ENCODE assay signal across 36 cellular contexts in genomic region chr18:61724532-61724931, GRCh38.
DNase-seq lines count a peak whose midpoint lies in the region; ATAC-seq, FAIRE-seq and TF ChIP-seq lines count a peak whose summit lies in the region.
"Had no signal": no experiment of that assay in that cellular context is flagged by ENCODE, and none has a peak within 500 bp of the region (broad histone marks: within the 10 kb centered on the region; RNA-seq: fewer than 3 reads in every experiment).

No MANE protein-coding gene starts in this region.

- H3K9ac ChIP-seq in HepG2 (ENCODE audit: insufficient read depth, low read depth, low read length) (no peak overlapping the region), IMR-90 (ENCODE audit: low read depth, low read length) (no peak overlapping the region)
- H3K9ac ChIP-seq: BLaER1; BLaER1 treated with 17β-estradiol and CSF1 and Interleukin-3, amounts not matched to agents 10 nM and 100 nM had no signal

- TF ChIP-seq EP300 in HepG2 (IDR thresholded peaks at IDR 0.05; ENCODE audit: low read depth in 2 of 2, low read length in 2 of 2): no peak
- no peak for TF ChIP-seq EP300 in HepG2 (CRISPR knock-in tag; IDR thresholded peaks at IDR 0.05; ENCODE audit: borderline replicate concordance)

- POLR2A ChIA-PET in HepG2 (lab: Yijun Ruan, JAX) (no interaction called here), IMR-90 (lab: Charles Lee; ENCODE audit: unreplicated experiment) (no interaction called here)

- H4K91ac ChIP-seq in IMR-90 (ENCODE audit: insufficient read depth, low read depth, low read length): no peak overlapping the region

- H2BK5ac ChIP-seq in IMR-90 (ENCODE audit: low read depth, low read length, poor library complexity, severe bottlenecking): no peak overlapping the region

- H2BK15ac ChIP-seq in IMR-90 (ENCODE audit: low read depth, low read length): no peak overlapping the region

- no peak overlapping the region for H3K27ac Mint-ChIP-seq in activated naive CD4-positive, alpha-beta T cell treated with anti-CD3 and anti-CD28 coated beads, Interleukin-2, amount 10 ng/mL, durations not matched to agents 7 days and 5 days
- H3K27ac Mint-ChIP-seq: B cell; CD14-positive monocyte; CD4-positive, alpha-beta memory T cell; CD4-positive, alpha-beta T cell; CD4-positive, CD25-positive, alpha-beta regulatory T cell; CD8-positive, alpha-beta memory T cell; CD8-positive, alpha-beta T cell had no signal

- no peak overlapping the region for H3K18ac ChIP-seq in IMR-90 (ENCODE audit: low read depth, low read length)

- no peaks in the 10 kb centered on the region for H3K36me3 ChIP-seq in HepG2 (replicated peaks in 1 of 2; ENCODE audit: control insufficient read depth in 1 of 2, insufficient read depth in 2 of 2, low read length in 2 of 2)
- no peaks in the 10 kb centered on the region for H3K36me3 ChIP-seq in right lobe of liver
- no peaks in the 10 kb centered on the region for H3K36me3 ChIP-seq in IMR-90 (ENCODE audit: control insufficient read depth, insufficient read depth, low read length)
- H3K36me3 ChIP-seq: BE2C; BLaER1; BLaER1 treated with 17β-estradiol and CSF1 and Interleukin-3, amounts not matched to agents 10 nM and 100 nM had no signal

- intact Hi-C loops in HepG2 (cut with micrococcal nuclease; ENCODE audit: unreplicated experiment) (no loop called here), right lobe of liver (cut with DNase I) (no loop called here), IMR-90 (cut with micrococcal nuclease) (no loop called here)

- H2BK20ac ChIP-seq in IMR-90 (ENCODE audit: low read depth, low read length): no peak overlapping the region

- TF ChIP-seq CTCF in HepG2 (CRISPR knock-in tag; IDR thresholded peaks at IDR 0.05) (no peak), right lobe of liver (IDR thresholded peaks at IDR 0.05) (no peak), D721Med (IDR thresholded peaks at IDR 0.05; ENCODE audit: insufficient read depth, missing control alignments) (no peak), IMR-90 (conservative IDR thresholded peaks at IDR 0.05; ENCODE audit: low read depth, low read length) (no peak), retinal pigment epithelial cell (conservative IDR thresholded peaks at IDR 0.05; ENCODE audit: low read depth, low read length) (no peak)

- H3K4me1 ChIP-seq in HepG2 (ENCODE audit: insufficient read depth, low read length) (no peaks in the 10 kb centered on the region), right lobe of liver (peaks cover 0 to 5% (median 0%) of the 10 kb centered on the region in 4 donors), IMR-90 (ENCODE audit: control insufficient read depth, insufficient read depth, low read length) (peaks cover 3% of the 10 kb centered on the region; the same call in 1 of the 2 replicates)
- H3K4me1 ChIP-seq: A549; BE2C; BLaER1; BLaER1 treated with 17β-estradiol and CSF1 and Interleukin-3, amounts not matched to agents 10 nM and 100 nM; Caco-2 had no signal

- H3K23ac ChIP-seq in IMR-90 (ENCODE audit: low read depth, low read length): no peak overlapping the region

- no peaks in the 10 kb centered on the region for H4K20me1 ChIP-seq in HepG2 (ENCODE audit: insufficient read depth, low read length)
- no peaks in the 10 kb centered on the region; the same call in 1 of the 2 replicates for H4K20me1 ChIP-seq in IMR-90 (ENCODE audit: insufficient read depth, low read length)
- H4K20me1 ChIP-seq: BLaER1; BLaER1 treated with 17β-estradiol and CSF1 and Interleukin-3, amounts not matched to agents 10 nM and 100 nM had no signal

- no peak overlapping the region for H3K27ac ChIP-seq in HepG2 (ENCODE audit: extremely low read length, insufficient read depth, low read length)
- no peak overlapping the region for H3K27ac ChIP-seq in right lobe of liver
- no peak overlapping the region for H3K27ac ChIP-seq in IMR-90 (ENCODE audit: insufficient read depth, low read length)
- H3K27ac ChIP-seq: 22Rv1; A549; BLaER1; BLaER1 treated with 17β-estradiol and CSF1 and Interleukin-3, amounts not matched to agents 10 nM and 100 nM; C4-2B had no signal

- H3K27me3 ChIP-seq in HepG2 (ENCODE audit: control insufficient read depth in 1 of 2, insufficient read depth in 2 of 2, low read length in 2 of 2) (no peaks in the 10 kb centered on the region), right lobe of liver (no peaks in the 10 kb centered on the region), IMR-90 (ENCODE audit: control insufficient read depth, insufficient read depth, low read length) (no peaks in the 10 kb centered on the region)
- H3K27me3 ChIP-seq: BE2C; BLaER1; BLaER1 treated with 17β-estradiol and CSF1 and Interleukin-3, amounts not matched to agents 10 nM and 100 nM had no signal

- CTCF ChIA-PET in HepG2 (lab: Yijun Ruan, JAX; ENCODE audit: low intra/inter-chr PET ratio, low total read pairs) (no interaction called here), IMR-90 (lab: Yijun Ruan, JAX) (no interaction called here)
- CTCF ChIA-PET in activated naive CD4-positive, alpha-beta T cell treated with anti-CD3 and anti-CD28 coated beads, Interleukin-2, amount 10 ng/mL, durations not matched to agents 7 days and 5 days (lab: Charles Lee): no interaction called here

- no peaks in the 10 kb centered on the region for H3K27me3 Mint-ChIP-seq in activated naive CD4-positive, alpha-beta T cell treated with anti-CD3 and anti-CD28 coated beads, Interleukin-2, amount 10 ng/mL, durations not matched to agents 7 days and 5 days
- H3K27me3 Mint-ChIP-seq: B cell; CD4-positive, alpha-beta T cell; CD4-positive, CD25-positive, alpha-beta regulatory T cell had no signal

- H3K14ac ChIP-seq in IMR-90 (replicated peaks; ENCODE audit: low read depth, low read length): 0 out of 2 replicates have a peak overlapping the region, but pooled peaks have one; percentile 5

- H3K4me3 ChIP-seq in HepG2 (replicated peaks in 1 of 3; ENCODE audit: insufficient read depth in 1 of 3, low read depth in 2 of 3, low read length in 3 of 3) (no peak overlapping the region), right lobe of liver (no peak overlapping the region), IMR-90 (ENCODE audit: insufficient read depth, low read depth, low read length) (no peak overlapping the region), retinal pigment epithelial cell (ENCODE audit: low read length) (no peak overlapping the region)
- H3K4me3 ChIP-seq: A549; BLaER1; BLaER1 treated with 17β-estradiol and CSF1 and Interleukin-3, amounts not matched to agents 10 nM and 100 nM had no signal

- in situ Hi-C loops in HepG2 (cut with HindIII; ENCODE audit: extremely low pct_ligation_motif_present, low pct_unique_long_range_greater_than_20kb): no loop called here
- in situ Hi-C loops in IMR-90 (cut with MboI; ENCODE audit: low sequenced_read_pairs): no loop called here

- FAIRE-seq in HepG2 (lab: Jason Lieb, UNC) (no peak), D721Med (lab: Jason Lieb, UNC) (peak; percentile 63)
- FAIRE-seq: A204.1, A549 had no signal

- WGBS in HepG2 (ENCODE audit: low lambda C conversion rate): 40% methylated on average over 8 of the region's 8 CpGs
- 79% methylated on average over 7 of the region's 8 CpGs for WGBS in right lobe of liver (ENCODE audit: insufficient coverage, low coverage, low lambda C conversion rate, missing lambda C conversion rate)
- 67% methylated on average over 1 of the region's 8 CpGs; no CpG with 5 or more reads in 1 of the 2 experiments for WGBS in IMR-90 (ENCODE audit: extremely low coverage in 2 of 2, insufficient read length in 1 of 2), 2 experiments

- H3K9me3 Mint-ChIP-seq in activated naive CD4-positive, alpha-beta T cell treated with anti-CD3 and anti-CD28 coated beads, Interleukin-2, amount 10 ng/mL, durations not matched to agents 7 days and 5 days: no peaks in the 10 kb centered on the region
- H3K9me3 Mint-ChIP-seq: CD4-positive, alpha-beta memory T cell; CD4-positive, alpha-beta T cell; CD8-positive, alpha-beta T cell had no signal

- TF ChIP-seq RAD21 in HepG2 (CRISPR knock-in tag; IDR thresholded peaks at IDR 0.05) (no peak), IMR-90 (IDR thresholded peaks at IDR 0.05; ENCODE audit: low read length) (no peak)

- H3K79me1 ChIP-seq in IMR-90 (ENCODE audit: low read depth in 1 of 2, low read length in 2 of 2): no peaks in the 10 kb centered on the region

- no TSS peak for BruUV-seq in HepG2 (replicated peaks; lab: Mats Ljungman, UMichigan)
- no TSS peak for BruUV-seq in IMR-90 (replicated peaks; lab: Mats Ljungman, UMichigan)

- no peaks in the 10 kb centered on the region for H3K36me3 Mint-ChIP-seq in activated naive CD4-positive, alpha-beta T cell treated with anti-CD3 and anti-CD28 coated beads, Interleukin-2, amount 10 ng/mL, durations not matched to agents 7 days and 5 days
- H3K36me3 Mint-ChIP-seq: CD14-positive monocyte; CD4-positive, alpha-beta memory T cell; CD4-positive, CD25-positive, alpha-beta regulatory T cell; CD8-positive, alpha-beta memory T cell; CD8-positive, alpha-beta T cell had no signal

- no peak for DNase-seq in HepG2 (ENCODE audit: low spot score)
- no peak for DNase-seq in right lobe of liver
- DNase-seq in D721Med (ENCODE audit: insufficient read length, low spot score): no peak
- no peak for DNase-seq in IMR-90
- peak; percentile 73 for DNase-seq in retinal pigment epithelial cell (ENCODE audit: low read depth)
- no peak for DNase-seq in activated naive CD4-positive, alpha-beta T cell treated with anti-CD3 and anti-CD28 coated beads, Interleukin-2, amount 10 ng/mL, durations not matched to agents 7 days and 5 days
- DNase-seq: 8988T; ACHN; AML-193; BE2C; C1 segment of cervical spinal cord; Caco-2; Calu3; CD4-positive, alpha-beta memory T cell; CD4-positive, alpha-beta T cell; CD4-positive, CD25-positive, alpha-beta regulatory T cell; CD8-positive, alpha-beta memory T cell; CD8-positive, alpha-beta T cell; COR-L47; DMS 273 treated with DMSO at 0.1 percent for 48 hours; DMS153; DMS53; DMS79; DMS79 treated with DMSO at 0.1 percent for 48 hours; DND-41; EL had no signal

- peaks cover 3% of the 10 kb centered on the region; the same call in 1 of the 2 replicates for H3K9me1 ChIP-seq in IMR-90 (ENCODE audit: insufficient read depth, low read length)

- no peak overlapping the region for H2AK9ac ChIP-seq in IMR-90 (replicated peaks; ENCODE audit: low read depth, low read length, poor library complexity)

- no peaks in the 10 kb centered on the region for H3K4me1 Mint-ChIP-seq in activated naive CD4-positive, alpha-beta T cell treated with anti-CD3 and anti-CD28 coated beads, Interleukin-2, amount 10 ng/mL, durations not matched to agents 7 days and 5 days
- H3K4me1 Mint-ChIP-seq: B cell; CD14-positive monocyte; CD4-positive, alpha-beta memory T cell; CD4-positive, CD25-positive, alpha-beta regulatory T cell; CD8-positive, alpha-beta memory T cell had no signal

- no peak overlapping the region for H3K56ac ChIP-seq in IMR-90 (ENCODE audit: extremely low read depth, insufficient read depth, low read length)

- H2AK5ac ChIP-seq in IMR-90 (ENCODE audit: low read depth, low read length): no peak overlapping the region

- H4K8ac ChIP-seq in IMR-90 (ENCODE audit: low read depth in 2 of 2, low read length in 2 of 2): no peak overlapping the region

- H3K9me3 ChIP-seq in HepG2 (ENCODE audit: low read length): no peaks in the 10 kb centered on the region
- H3K9me3 ChIP-seq in right lobe of liver: no peaks in the 10 kb centered on the region
- 0 out of 2 replicates have a peak, but pooled peaks cover 2% of the 10 kb centered on the region for H3K9me3 ChIP-seq in IMR-90 (ENCODE audit: control insufficient read depth, insufficient read depth, low read length)
- H3K9me3 ChIP-seq: A549, BE2C, Caco-2 had no signal

- no peak overlapping the region for H4K5ac ChIP-seq in IMR-90 (ENCODE audit: low read depth, low read length)

- H2AFZ ChIP-seq in HepG2 (ENCODE audit: low read length): no peak overlapping the region
- H2AFZ ChIP-seq in IMR-90 (replicated peaks; ENCODE audit: low read length, poor library complexity): no peak overlapping the region

- H3K4ac ChIP-seq in IMR-90 (ENCODE audit: low read depth, low read length): no peak overlapping the region

- H3K4me2 ChIP-seq in HepG2 (ENCODE audit: low read depth, low read length) (no peak overlapping the region), IMR-90 (ENCODE audit: low read depth, low read length) (no peak overlapping the region)
- H3K4me2 ChIP-seq: A549; BLaER1; BLaER1 treated with 17β-estradiol and CSF1 and Interleukin-3, amounts not matched to agents 10 nM and 100 nM had no signal

- TF ChIP-seq POLR2A in HepG2 (IDR thresholded peaks at IDR 0.05; ENCODE audit: insufficient read depth in 1 of 2, low read depth in 2 of 2, low read length in 2 of 2): no peak
- no peak for TF ChIP-seq POLR2A in right lobe of liver (IDR thresholded peaks at IDR 0.05)
- TF ChIP-seq POLR2A in IMR-90 (IDR thresholded peaks at IDR 0.05; ENCODE audit: low read depth, low read length): no peak

- ATAC-seq in HepG2 (no peak), right lobe of liver (no peak), IMR-90 (ENCODE audit: low read depth) (no peak), GM18909 (IDR thresholded peaks at IDR 0.05; ENCODE audit: poor library complexity, unreplicated experiment) (no peak), HG02588 (IDR thresholded peaks at IDR 0.05; ENCODE audit: unreplicated experiment) (no peak)
- ATAC-seq: A549; CD8-positive, alpha-beta T cell had no signal

- dilution Hi-C loops in IMR-90 (cut with HindIII; ENCODE audit: low sequenced_read_pairs, unreplicated experiment): no loop called here

- H3K79me2 ChIP-seq in HepG2 (ENCODE audit: insufficient read depth, low read length): no peaks in the 10 kb centered on the region

- H3K4me3 Mint-ChIP-seq in activated naive CD4-positive, alpha-beta T cell treated with anti-CD3 and anti-CD28 coated beads, Interleukin-2, amount 10 ng/mL, durations not matched to agents 7 days and 5 days: no peak overlapping the region
- H3K4me3 Mint-ChIP-seq: B cell; CD14-positive monocyte; CD4-positive, alpha-beta memory T cell; CD4-positive, alpha-beta T cell; CD4-positive, CD25-positive, alpha-beta regulatory T cell; CD8-positive, alpha-beta memory T cell; CD8-positive, alpha-beta T cell had no signal

- no peak overlapping the region for H2BK120ac ChIP-seq in IMR-90 (ENCODE audit: low read depth, low read length)
